In genomic region chr17:75475851-75476250, GRCh38 we compare ENCODE assay signal across 14 cellular contexts. TPM values are rescaled to one million over a fixed set of nuclear protein-coding genes. Genes with fewer than 3 reads are reported as not detected.
DNase-seq lines count a peak whose midpoint lies in the region; ATAC-seq, FAIRE-seq and TF ChIP-seq lines count a peak whose summit lies in the region.
"Had no signal": no experiment of that assay in that cellular context is flagged by ENCODE, and none has a peak within 500 bp of the region (broad histone marks: within the 10 kb centered on the region; RNA-seq: fewer than 3 reads in every experiment).

No MANE protein-coding gene starts in this region.

- no peaks in the 10 kb centered on the region for H3K9me3 Mint-ChIP-seq in stimulated activated naive CD8-positive, alpha-beta T cell treated with anti-CD3 and anti-CD28 coated beads, Interleukin-15, amount 100 ng/mL, for 72 hours
- H3K9me3 Mint-ChIP-seq: activated naive CD8-positive, alpha-beta T cell treated with anti-CD3 and anti-CD28 coated beads, Interleukin-2, amount 10 ng/mL, durations not matched to agents 7 days and 5 days had no signal

- H3K36me3 ChIP-seq in BLaER1 (peaks cover 91% of the 10 kb centered on the region), endothelial cell of umbilical vein (ENCODE audit: control insufficient read depth in 2 of 2, extremely low read depth in 1 of 2, insufficient read depth in 2 of 2, low read length in 2 of 2) (peaks cover 0 to 8% of the 10 kb centered on the region in 2 experiments), right lobe of liver (peaks cover 0 to 7% (median 3%) of the 10 kb centered on the region in 4 donors), sigmoid colon (peaks cover 3 to 19% (median 9%) of the 10 kb centered on the region in 4 donors), H7 (replicated peaks; ENCODE audit: control insufficient read depth, insufficient read depth, low read length) (peaks cover 1% of the 10 kb centered on the region; the same call in 1 of the 2 replicates)

- peak overlapping the region in 1 of 2 donors; percentile 24 for H3K27ac Mint-ChIP-seq in stimulated activated naive CD8-positive, alpha-beta T cell treated with anti-CD3 and anti-CD28 coated beads, Interleukin-15, amount 100 ng/mL, for 72 hours
- H3K27ac Mint-ChIP-seq: activated naive CD8-positive, alpha-beta T cell treated with anti-CD3 and anti-CD28 coated beads, Interleukin-2, amount 10 ng/mL, durations not matched to agents 7 days and 5 days had no signal

- TF ChIP-seq EP300 in sigmoid colon (IDR thresholded peaks at IDR 0.05): no peak

- dilution Hi-C loops in endothelial cell of umbilical vein (cut with MboI; ENCODE audit: extremely low pct_ligation_motif_present, low sequenced_read_pairs): no loop called here

- H3K4me2 ChIP-seq in BLaER1 (peak overlapping the region; percentile 64), endothelial cell of umbilical vein (ENCODE audit: insufficient read depth, low read length) (no peak overlapping the region)
- H3K4me2 ChIP-seq: SK-N-SH had no signal

- H3K4me1 ChIP-seq in BLaER1 (peaks cover 95% of the 10 kb centered on the region), endothelial cell of umbilical vein (ENCODE audit: control insufficient read depth, extremely low read depth, insufficient read depth, low read length) (peaks cover 11% of the 10 kb centered on the region), right lobe of liver (peaks cover 0 to 20% (median 0%) of the 10 kb centered on the region in 4 donors), sigmoid colon (peaks cover 0 to 33% (median 30%) of the 10 kb centered on the region in 4 donors)

- no peaks in the 10 kb centered on the region for H3K9me1 ChIP-seq in endothelial cell of umbilical vein (replicated peaks; ENCODE audit: control insufficient read depth, extremely low read depth, insufficient read depth, low read length)

- H2AFZ ChIP-seq in endothelial cell of umbilical vein (ENCODE audit: low read depth, low read length): no peak overlapping the region

- H3K9me3 ChIP-seq in BLaER1 (no peaks in the 10 kb centered on the region), endothelial cell of umbilical vein (replicated peaks; ENCODE audit: control insufficient read depth, insufficient read depth, low read length) (no peaks in the 10 kb centered on the region), right lobe of liver (no peaks in the 10 kb centered on the region), sigmoid colon (no peaks in the 10 kb centered on the region)
- H3K9me3 ChIP-seq: SK-N-SH had no signal

- H3K27ac ChIP-seq in BLaER1: peak overlapping the region; percentile 64; the same call in 1 of the 2 replicates
- H3K27ac ChIP-seq in endothelial cell of umbilical vein (ENCODE audit: insufficient read depth, low read depth, low read length): no peak overlapping the region
- H3K27ac ChIP-seq in right lobe of liver: peak overlapping the region; percentile 26 to 53 (median 47)
- peak overlapping the region; percentile 71 to 78 (median 74) for H3K27ac ChIP-seq in sigmoid colon

- H3K9ac ChIP-seq in BLaER1 (0 out of 2 replicates have a peak overlapping the region, but pooled peaks have one; percentile 38), endothelial cell of umbilical vein (replicated peaks; ENCODE audit: extremely low read depth, insufficient read depth, low read length) (no peak overlapping the region)
- H3K9ac ChIP-seq: SK-N-SH had no signal

- H3K4me3 ChIP-seq in BLaER1 (no peak overlapping the region), endothelial cell of umbilical vein (replicated peaks in 1 of 3; ENCODE audit: insufficient read depth in 1 of 3, low read depth in 1 of 3, low read length in 3 of 3) (no peak overlapping the region), right lobe of liver (no peak overlapping the region), sigmoid colon (peak overlapping the region in 1 of 4 donors; percentile 4), H7 (ENCODE audit: insufficient read depth, low read depth, low read length) (no peak overlapping the region)

- DNase-seq in endothelial cell of umbilical vein (ENCODE audit: low read depth, low spot score): peak; percentile 51
- DNase-seq in right lobe of liver: no peak
- DNase-seq in sigmoid colon: no peak
- no peak for DNase-seq in stimulated activated naive CD8-positive, alpha-beta T cell treated with anti-CD3 and anti-CD28 coated beads, Interleukin-15, amount 100 ng/mL, for 72 hours
- no peak for DNase-seq in H7
- DNase-seq: activated naive CD8-positive, alpha-beta T cell treated with anti-CD3 and anti-CD28 coated beads, Interleukin-2, amount 10 ng/mL, durations not matched to agents 7 days and 5 days; Calu3; NCI-H2029; SK-N-SH had no signal

- no TSS peak for BruUV-seq in endothelial cell of umbilical vein (replicated peaks; lab: Mats Ljungman, UMichigan)

- intact Hi-C loops in endothelial cell of umbilical vein (cut with micrococcal nuclease) (loop anchor here (2.0 kb wide), 1 partner anchor 49 kb away; no protein-coding TSS in a partner anchor), right lobe of liver (cut with DNase I) (no loop called here), sigmoid colon (cut with DNase I) (loop anchor here (5.0 kb wide), 1 partner anchor 36 kb away; no protein-coding TSS in a partner anchor)

- no peaks in the 10 kb centered on the region for H3K27me3 Mint-ChIP-seq in stimulated activated naive CD8-positive, alpha-beta T cell treated with anti-CD3 and anti-CD28 coated beads, Interleukin-15, amount 100 ng/mL, for 72 hours
- H3K27me3 Mint-ChIP-seq: activated naive CD8-positive, alpha-beta T cell treated with anti-CD3 and anti-CD28 coated beads, Interleukin-2, amount 10 ng/mL, durations not matched to agents 7 days and 5 days had no signal

- TF ChIP-seq POLR2A in endothelial cell of umbilical vein (IDR thresholded peaks at IDR 0.05; ENCODE audit: low read depth, low read length): no peak
- no peak for TF ChIP-seq POLR2A in right lobe of liver (IDR thresholded peaks at IDR 0.05)
- no peak for TF ChIP-seq POLR2A in sigmoid colon (IDR thresholded peaks at IDR 0.05)

- H3K79me2 ChIP-seq in endothelial cell of umbilical vein (ENCODE audit: control insufficient read depth, insufficient read depth, low read length): no peaks in the 10 kb centered on the region

- peaks cover 19% of the 10 kb centered on the region; the same call in 1 of the 2 replicates for H4K20me1 ChIP-seq in BLaER1
- no peaks in the 10 kb centered on the region for H4K20me1 ChIP-seq in endothelial cell of umbilical vein (replicated peaks; ENCODE audit: control insufficient read depth, extremely low read depth, insufficient read depth, low read length)

- CTCF ChIA-PET in endothelial cell of umbilical vein (lab: Charles Lee): interaction anchor here (1.1 kb wide), 2 partner anchors 8 to 113 kb away, joined by 3 read pairs; no protein-coding TSS in a partner anchor

- peak; percentile 47 to 69 (median 60) for ATAC-seq in right lobe of liver
- ATAC-seq in HG02970 (IDR thresholded peaks at IDR 0.05; ENCODE audit: low FRiP score, unreplicated experiment): no peak
- no peak for ATAC-seq in HG02610 (IDR thresholded peaks at IDR 0.05; ENCODE audit: unreplicated experiment)
- no peak for ATAC-seq in stimulated activated naive CD8-positive, alpha-beta T cell treated with anti-CD3 and anti-CD28 coated beads, Interleukin-15, amount 100 ng/mL, for 72 hours

- TF ChIP-seq CTCF in endothelial cell of umbilical vein (IDR thresholded peaks at IDR 0.05; ENCODE audit: extremely low read depth in 1 of 2, insufficient read depth in 1 of 2, low read depth in 1 of 2, low read length in 2 of 2): no peak
- no peak for TF ChIP-seq CTCF in right lobe of liver (IDR thresholded peaks at IDR 0.05)
- TF ChIP-seq CTCF in sigmoid colon (IDR thresholded peaks at IDR 0.05): no peak

- H3K4me1 Mint-ChIP-seq in stimulated activated naive CD8-positive, alpha-beta T cell treated with anti-CD3 and anti-CD28 coated beads, Interleukin-15, amount 100 ng/mL, for 72 hours: no peaks in the 10 kb centered on the region
- H3K4me1 Mint-ChIP-seq: activated naive CD8-positive, alpha-beta T cell treated with anti-CD3 and anti-CD28 coated beads, Interleukin-2, amount 10 ng/mL, durations not matched to agents 7 days and 5 days had no signal

- H3K27me3 ChIP-seq in BLaER1: no peaks in the 10 kb centered on the region
- no peaks in the 10 kb centered on the region for H3K27me3 ChIP-seq in endothelial cell of umbilical vein (ENCODE audit: control insufficient read depth in 2 of 2, insufficient read depth in 2 of 2, low read length in 2 of 2)
- H3K27me3 ChIP-seq in right lobe of liver: no peaks in the 10 kb centered on the region
- H3K27me3 ChIP-seq in sigmoid colon: no peaks in the 10 kb centered on the region
- H3K27me3 ChIP-seq in H7 (ENCODE audit: control insufficient read depth, insufficient read depth, low read length): no peaks in the 10 kb centered on the region

- peak; percentile 49 for FAIRE-seq in endothelial cell of umbilical vein (lab: Jason Lieb, UNC)
- FAIRE-seq: endometrium, urothelium cell line had no signal

- no peak overlapping the region for H3K4me3 Mint-ChIP-seq in stimulated activated naive CD8-positive, alpha-beta T cell treated with anti-CD3 and anti-CD28 coated beads, Interleukin-15, amount 100 ng/mL, for 72 hours
- H3K4me3 Mint-ChIP-seq: activated naive CD8-positive, alpha-beta T cell treated with anti-CD3 and anti-CD28 coated beads, Interleukin-2, amount 10 ng/mL, durations not matched to agents 7 days and 5 days had no signal

- POLR2A ChIA-PET in endothelial cell of umbilical vein (lab: Charles Lee): no interaction called here

- WGBS in right lobe of liver (ENCODE audit: insufficient coverage, low coverage, low lambda C conversion rate, missing lambda C conversion rate): no CpG with 5 or more reads among the region's 3 CpGs
- 73 to 86% methylated on average over 3 of the region's 3 CpGs for WGBS in sigmoid colon, 2 donors

RNA-seq across cellular contexts. Expression of gene TMEM94, which starts 19.4 kb away (rescaled TPM):
- 68.4 and 69.2 TPM in 2 replicates for total RNA-seq in endothelial cell of umbilical vein
- polyA plus RNA-seq in endothelial cell of umbilical vein: 75.9 and 131 TPM in 2 replicates
- 46.4 and 54.3 TPM in 2 replicates for polyA plus RNA-seq in endothelial cell of umbilical vein (2011; cell fraction: cytosol; rRNA removed)
- 371 and 452 TPM in 2 replicates for polyA plus RNA-seq in endothelial cell of umbilical vein (2011; cell fraction: nucleus; rRNA removed)
- 47.6 and 53.1 TPM in 2 replicates for polyA plus RNA-seq in endothelial cell of umbilical vein (2012)
- polyA minus RNA-seq in endothelial cell of umbilical vein: 64.3 and 74.9 TPM in 2 replicates
- polyA minus RNA-seq in endothelial cell of umbilical vein (2011; cell fraction: cytosol; rRNA and poly(A)+ RNA removed): 25.6 TPM
- polyA minus RNA-seq in endothelial cell of umbilical vein (2011; cell fraction: nucleus; rRNA and poly(A)+ RNA removed): 74.1 and 107 TPM in 2 replicates
- total RNA-seq in right lobe of liver: 10 to 100 TPM; 24.2 to 47.1 (median 29.6) TPM
- 10 to 100 TPM; 15.3 to 74.8 (median 32.4) TPM for total RNA-seq in sigmoid colon
- polyA plus RNA-seq in sigmoid colon: 10 to 100 TPM in 2 of 3 donors, 1 to 10 TPM in 1; 6.2 to 70.4 (median 22.8) TPM
- 58.2 and 76.8 TPM in 2 replicates for total RNA-seq in H7 (2014; rRNA removed; shearing (Covaris generic))

RNA-seq across cellular contexts. Expression of gene CASKIN2, which starts 39.5 kb away (rescaled TPM):
- 34.6 and 37.6 TPM in 2 replicates for total RNA-seq in endothelial cell of umbilical vein
- polyA plus RNA-seq in endothelial cell of umbilical vein: 10.6 and 13.0 TPM in 2 replicates
- 8.2 and 9.8 TPM in 2 replicates for polyA plus RNA-seq in endothelial cell of umbilical vein (2011; cell fraction: cytosol; rRNA removed)
- polyA plus RNA-seq in endothelial cell of umbilical vein (2011; cell fraction: nucleus; rRNA removed): 24.7 and 30.9 TPM in 2 replicates
- 12.8 and 16.5 TPM in 2 replicates for polyA plus RNA-seq in endothelial cell of umbilical vein (2012)
- polyA minus RNA-seq in endothelial cell of umbilical vein: 12.5 and 21.0 TPM in 2 replicates
- 12.1 TPM for polyA minus RNA-seq in endothelial cell of umbilical vein (2011; cell fraction: cytosol; rRNA and poly(A)+ RNA removed)
- 15.2 and 18.1 TPM in 2 replicates for polyA minus RNA-seq in endothelial cell of umbilical vein (2011; cell fraction: nucleus; rRNA and poly(A)+ RNA removed)
- 10 to 100 TPM in 4 of 6 experiments, 1 to 10 TPM in 2; 9.0 to 26.0 (median 12.0) TPM for total RNA-seq in right lobe of liver
- total RNA-seq in sigmoid colon: 10 to 100 TPM in 3 of 4 donors, 1 to 10 TPM in 1; 10.0 to 14.7 (median 10.2) TPM
- polyA plus RNA-seq in sigmoid colon: 10 to 100 TPM in 1 of 3 donors, 1 to 10 TPM in 2; 4.8 to 12.9 (median 7.4) TPM
- total RNA-seq in H7 (2014; rRNA removed; shearing (Covaris generic)): 11.8 and 13.1 TPM in 2 replicates

RNA-seq across cellular contexts. Expression of gene TSEN54, which starts 40.5 kb away (rescaled TPM):
- 16.7 and 22.3 TPM in 2 replicates for total RNA-seq in endothelial cell of umbilical vein
- polyA plus RNA-seq in endothelial cell of umbilical vein: 26.3 and 28.8 TPM in 2 replicates
- polyA plus RNA-seq in endothelial cell of umbilical vein (2011; cell fraction: cytosol; rRNA removed): 19.9 and 20.0 TPM in 2 replicates
- 37.0 and 40.3 TPM in 2 replicates for polyA plus RNA-seq in endothelial cell of umbilical vein (2011; cell fraction: nucleus; rRNA removed)
- 17.6 and 22.3 TPM in 2 replicates for polyA plus RNA-seq in endothelial cell of umbilical vein (2012)
- polyA minus RNA-seq in endothelial cell of umbilical vein: 16.9 and 28.6 TPM in 2 replicates
- polyA minus RNA-seq in endothelial cell of umbilical vein (2011; cell fraction: cytosol; rRNA and poly(A)+ RNA removed): 18.0 TPM
- polyA minus RNA-seq in endothelial cell of umbilical vein (2011; cell fraction: nucleus; rRNA and poly(A)+ RNA removed): 6.7 and 11.5 TPM in 2 replicates
- 10 to 100 TPM in 4 of 6 experiments, 1 to 10 TPM in 2; 8.5 to 13.6 (median 10.2) TPM for total RNA-seq in right lobe of liver
- total RNA-seq in sigmoid colon: 10 to 100 TPM; 11.1 to 25.3 (median 21.3) TPM
- polyA plus RNA-seq in sigmoid colon: 10 to 100 TPM; 32.4 to 43.7 (median 35.6) TPM
- total RNA-seq in H7 (2014; rRNA removed; shearing (Covaris generic)): 45.2 and 49.4 TPM in 2 replicates

RNA-seq across cellular contexts. Expression of gene LLGL2, which starts 49.6 kb away (rescaled TPM):
- total RNA-seq in endothelial cell of umbilical vein: 5.4 and 5.8 TPM in 2 replicates
- 5.3 and 6.1 TPM in 2 replicates for polyA plus RNA-seq in endothelial cell of umbilical vein
- polyA plus RNA-seq in endothelial cell of umbilical vein (2011; cell fraction: cytosol; rRNA removed): 2.6 and 2.8 TPM in 2 replicates
- 8.0 and 9.6 TPM in 2 replicates for polyA plus RNA-seq in endothelial cell of umbilical vein (2011; cell fraction: nucleus; rRNA removed)
- 1.4 and 3.9 TPM in 2 replicates for polyA plus RNA-seq in endothelial cell of umbilical vein (2012)
- 2.3 and 2.7 TPM in 2 replicates for polyA minus RNA-seq in endothelial cell of umbilical vein
- polyA minus RNA-seq in endothelial cell of umbilical vein (2011; cell fraction: cytosol; rRNA and poly(A)+ RNA removed): 23.6 TPM
- 2.5 and 4.7 TPM in 2 replicates for polyA minus RNA-seq in endothelial cell of umbilical vein (2011; cell fraction: nucleus; rRNA and poly(A)+ RNA removed)
- total RNA-seq in right lobe of liver: 10 to 100 TPM; 32.8 to 71.4 (median 44.6) TPM
- 1 to 10 TPM; 1.4 to 5.0 (median 3.4) TPM for total RNA-seq in sigmoid colon
- polyA plus RNA-seq in sigmoid colon: 100 to 1,000 TPM; 197 to 299 (median 294) TPM
- total RNA-seq in H7 (2014; rRNA removed; shearing (Covaris generic)): 41.5 and 49.2 TPM in 2 replicates

Comparison
In these comparisons a context has a peak if more than half of its experiments do, and no peak if none do; other contexts are left out.
1. ATAC-seq: peak in right lobe of liver (4 of 4); none in HG02970 (single experiment), HG02610 (single experiment) and stimulated activated naive CD8-positive, alpha-beta T cell treated with anti-CD3 and anti-CD28 coated beads, Interleukin-15, amount 100 ng/mL, for 72 hours (single experiment).
2. intact Hi-C loops: an anchor here in endothelial cell of umbilical vein (2.0 kb wide) and sigmoid colon (5.0 kb wide); none called in right lobe of liver.